11 cellular contexts compared by ENCODE assay signal in the genomic region with DNA sequence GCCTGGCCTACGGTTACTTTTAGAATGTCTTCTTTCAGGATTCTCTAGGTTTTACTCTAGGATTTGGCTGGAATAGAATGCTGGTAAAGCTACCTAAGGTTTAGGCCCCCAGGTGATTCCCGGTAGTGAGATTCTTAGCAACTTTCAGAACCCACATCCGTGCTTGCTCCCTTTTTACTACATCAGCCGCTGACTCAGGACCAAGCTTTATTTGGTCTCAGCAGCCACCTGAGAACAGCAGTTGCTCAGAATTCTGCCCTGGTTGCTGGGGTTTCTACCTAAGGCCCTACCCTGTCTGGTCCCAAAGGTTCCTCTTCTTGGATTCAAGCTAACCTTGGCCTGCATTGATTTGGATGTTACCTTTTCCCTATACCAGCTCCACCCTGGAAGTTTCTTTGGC. TPM values are rescaled to one million over a fixed set of nuclear protein-coding genes. Genes with fewer than 3 reads are reported as not detected.
DNase-seq lines count a peak whose midpoint lies in the region; ATAC-seq and TF ChIP-seq lines count a peak whose summit lies in the region.
"Had no signal": no experiment of that assay in that cellular context is flagged by ENCODE, and none has a peak within 500 bp of the region (broad histone marks: within the 10 kb centered on the region; RNA-seq: fewer than 3 reads in every experiment).

No MANE protein-coding gene starts in this region.

- no peaks in the 10 kb centered on the region for H3K4me1 Mint-ChIP-seq in endodermal cell

- no peak overlapping the region for H3K27ac Mint-ChIP-seq in endodermal cell
- H3K27ac Mint-ChIP-seq: nephron progenitor cell had no signal

- H3K4me3 Mint-ChIP-seq in endodermal cell = no peak overlapping the region
- H3K4me3 Mint-ChIP-seq: nephron progenitor cell had no signal

- no peak overlapping the region for H3K9ac ChIP-seq in endodermal cell (ENCODE audit: extremely low read depth, low read length, poor library complexity, severe bottlenecking)

- WGBS in endodermal cell (ENCODE audit: insufficient coverage in 1 of 2, insufficient read length in 1 of 2), 2 experiments = 82 to 93% methylated on average over 4 of the region's 4 CpGs

- H3K9me3 Mint-ChIP-seq in endodermal cell = no peaks in the 10 kb centered on the region
- H3K9me3 Mint-ChIP-seq: nephron progenitor cell had no signal

- H3K36me3 Mint-ChIP-seq in endodermal cell (ENCODE audit: low read depth) = no peaks in the 10 kb centered on the region

- no peaks in the 10 kb centered on the region for H3K36me3 ChIP-seq in endodermal cell (ENCODE audit: control insufficient read depth, insufficient read depth, low read length)

- no peak overlapping the region for H3K4me3 ChIP-seq in endodermal cell (ENCODE audit: low read length)

- ATAC-seq in GM18873 (IDR thresholded peaks at IDR 0.05; ENCODE audit: low FRiP score, unreplicated experiment) = peak; percentile 24
- ATAC-seq in GM21529 (IDR thresholded peaks at IDR 0.05; ENCODE audit: unreplicated experiment) = peak; percentile 36
- ATAC-seq in HG03159 (IDR thresholded peaks at IDR 0.05; ENCODE audit: unreplicated experiment) = peak; percentile 35
- ATAC-seq in foreskin keratinocyte = no peak
- ATAC-seq in GM19328 (IDR thresholded peaks at IDR 0.05; ENCODE audit: unreplicated experiment) = no peak

- no peak for TF ChIP-seq CTCF in endodermal cell (conservative IDR thresholded peaks at IDR 0.05)
- no peak for TF ChIP-seq CTCF in foreskin keratinocyte (conservative IDR thresholded peaks at IDR 0.05)

- no peaks in the 10 kb centered on the region for H3K27me3 Mint-ChIP-seq in endodermal cell (ENCODE audit: insufficient read depth)

- DNase-seq in endodermal cell (peak; percentile 24), foreskin keratinocyte (no peak), Kasumi-1 (lab: John Stamatoyannopoulos, UW) (no peak)
- DNase-seq: DMS 273 treated with DMSO at 0.1 percent for 48 hours, NCI-H1105, nephron progenitor cell had no signal

- no peaks in the 10 kb centered on the region for H3K27me3 ChIP-seq in endodermal cell (ENCODE audit: control insufficient read depth, insufficient read depth, low read length, poor library complexity, severe bottlenecking)
- no peaks in the 10 kb centered on the region for H3K27me3 ChIP-seq in foreskin keratinocyte

- H3K4me1 ChIP-seq in endodermal cell (ENCODE audit: control insufficient read depth, insufficient read depth, low read length) (no peaks in the 10 kb centered on the region), foreskin keratinocyte (peaks cover 4% of the 10 kb centered on the region)

- H3K27ac ChIP-seq in endodermal cell (ENCODE audit: low read depth, low read length) (no peak overlapping the region), foreskin keratinocyte (no peak overlapping the region)
- H3K27ac ChIP-seq: epithelial cell of prostate had no signal

- no peaks in the 10 kb centered on the region for H3K9me3 ChIP-seq in endodermal cell (ENCODE audit: control insufficient read depth, low read length)

RNA-seq across cellular contexts. Expression of a gene that starts 36.1 kb away (rescaled TPM):
- 100 to 1,000 TPM; 123 to 138 TPM for total RNA-seq in endodermal cell
- 152 TPM for polyA plus RNA-seq in endodermal cell (2013, experiment 1 of 2)
- polyA plus RNA-seq in endodermal cell (2013, experiment 2 of 2) = 145 TPM
- 141 and 158 TPM in 2 replicates for total RNA-seq in foreskin keratinocyte
- 164 and 191 TPM in 2 replicates for polyA plus RNA-seq in foreskin keratinocyte

Comparison
In these comparisons a context has a peak if more than half of its experiments do, and no peak if none do; other contexts are left out.
1. ATAC-seq: peak in GM18873 (single experiment), GM21529 (single experiment) and HG03159 (single experiment); none in foreskin keratinocyte (single experiment) and GM19328 (single experiment).